In the genomic region with DNA sequence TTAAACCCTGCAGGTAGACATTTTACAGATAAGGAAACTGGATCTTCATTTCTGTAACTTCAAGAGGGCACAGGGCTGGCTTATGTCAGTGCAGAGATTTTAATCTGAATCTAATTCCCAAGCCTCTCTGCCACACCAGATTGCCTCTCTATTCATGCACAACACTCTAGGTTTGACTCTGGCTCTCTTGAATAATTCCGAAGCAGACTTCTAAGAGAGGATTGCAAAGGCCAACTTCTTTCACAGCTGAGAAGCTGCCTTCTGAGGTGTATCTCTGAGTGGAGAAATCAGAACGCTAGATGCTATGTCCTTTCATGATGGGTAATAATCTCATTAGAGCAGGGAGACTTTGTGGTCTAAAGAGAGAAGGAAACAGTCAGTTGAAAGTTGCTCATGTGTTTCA, we compare ENCODE assay signal across 9 cellular contexts. TPM values are rescaled to one million over a fixed set of nuclear protein-coding genes. Genes with fewer than 3 reads are reported as not detected.
A peak's percentile ranks its signal among the peaks of the same experiment; 100 is the strongest.
DNase-seq lines count a peak whose midpoint lies in the region; ATAC-seq and TF ChIP-seq lines count a peak whose summit lies in the region.
"Had no signal": no experiment of that assay in that cellular context is flagged by ENCODE, and none has a peak within 500 bp of the region (broad histone marks: within the 10 kb centered on the region; RNA-seq: fewer than 3 reads in every experiment).

No MANE protein-coding gene starts in this region.

- no peaks in the 10 kb centered on the region for H3K36me3 ChIP-seq in heart left ventricle

- no peak for TF ChIP-seq CTCF in heart left ventricle (IDR thresholded peaks at IDR 0.05)

- H3K4me3 ChIP-seq in heart left ventricle, result no peak overlapping the region
- H3K4me3 ChIP-seq: body of pancreas had no signal

- intact Hi-C loops in heart left ventricle (cut with DNase I), result no loop called here

- H3K27me3 ChIP-seq in heart left ventricle, result no peaks in the 10 kb centered on the region
- H3K27me3 ChIP-seq: body of pancreas had no signal

- peak overlapping the region in 1 of 12 donors; percentile 74 for H3K27ac ChIP-seq in heart left ventricle

- 60 to 79% (median 71%) methylated on average over 2 of the region's 2 CpGs for WGBS in heart left ventricle, 4 donors

- peaks cover 0 to 4% (median 0%) of the 10 kb centered on the region in 12 donors for H3K9me3 ChIP-seq in heart left ventricle
- H3K9me3 ChIP-seq: body of pancreas had no signal

- ATAC-seq in GM18502 (IDR thresholded peaks at IDR 0.05; ENCODE audit: poor library complexity, unreplicated experiment), result peak; percentile 67
- ATAC-seq in GM21529 (IDR thresholded peaks at IDR 0.05; ENCODE audit: unreplicated experiment), result peak; percentile 57
- ATAC-seq in HG03558 (IDR thresholded peaks at IDR 0.05; ENCODE audit: extremely low read depth, unreplicated experiment), result peak; percentile 53
- no peak for ATAC-seq in heart left ventricle

- peak; percentile 77 for DNase-seq in kidney tubule cell (ENCODE audit: low spot score)
- DNase-seq in midbrain (lab: John Stamatoyannopoulos, UW), result no peak
- DNase-seq in COLO668 (lab: John Stamatoyannopoulos, UW; ENCODE audit: unreplicated experiment), result no peak
- DNase-seq in heart left ventricle, result no peak
- no peak for DNase-seq in GOT3 (lab: John Stamatoyannopoulos, UW)

- H3K4me1 ChIP-seq in heart left ventricle, result peaks cover 0 to 58% (median 33%) of the 10 kb centered on the region in 12 donors

- TF ChIP-seq POLR2A in heart left ventricle (IDR thresholded peaks at IDR 0.05), result no peak

RNA-seq across cellular contexts. Expression of a gene that starts 20.1 kb away (rescaled TPM):
- 100 to 1,000 TPM in 3 of 9 donors, 10 to 100 TPM in 6; 63.1 to 116 (median 84.5) TPM for total RNA-seq in heart left ventricle
- polyA plus RNA-seq in heart left ventricle, result 10 to 100 TPM in 1 of 2 donors, 1 to 10 TPM in 1; 9.7 to 38.8 TPM

Comparison
In these comparisons a context has a peak if more than half of its experiments do, and no peak if none do; other contexts are left out.
1. ATAC-seq: peak in GM18502 (single experiment), GM21529 (single experiment) and HG03558 (single experiment); none in heart left ventricle (0 of 4).